In the genomic region with DNA sequence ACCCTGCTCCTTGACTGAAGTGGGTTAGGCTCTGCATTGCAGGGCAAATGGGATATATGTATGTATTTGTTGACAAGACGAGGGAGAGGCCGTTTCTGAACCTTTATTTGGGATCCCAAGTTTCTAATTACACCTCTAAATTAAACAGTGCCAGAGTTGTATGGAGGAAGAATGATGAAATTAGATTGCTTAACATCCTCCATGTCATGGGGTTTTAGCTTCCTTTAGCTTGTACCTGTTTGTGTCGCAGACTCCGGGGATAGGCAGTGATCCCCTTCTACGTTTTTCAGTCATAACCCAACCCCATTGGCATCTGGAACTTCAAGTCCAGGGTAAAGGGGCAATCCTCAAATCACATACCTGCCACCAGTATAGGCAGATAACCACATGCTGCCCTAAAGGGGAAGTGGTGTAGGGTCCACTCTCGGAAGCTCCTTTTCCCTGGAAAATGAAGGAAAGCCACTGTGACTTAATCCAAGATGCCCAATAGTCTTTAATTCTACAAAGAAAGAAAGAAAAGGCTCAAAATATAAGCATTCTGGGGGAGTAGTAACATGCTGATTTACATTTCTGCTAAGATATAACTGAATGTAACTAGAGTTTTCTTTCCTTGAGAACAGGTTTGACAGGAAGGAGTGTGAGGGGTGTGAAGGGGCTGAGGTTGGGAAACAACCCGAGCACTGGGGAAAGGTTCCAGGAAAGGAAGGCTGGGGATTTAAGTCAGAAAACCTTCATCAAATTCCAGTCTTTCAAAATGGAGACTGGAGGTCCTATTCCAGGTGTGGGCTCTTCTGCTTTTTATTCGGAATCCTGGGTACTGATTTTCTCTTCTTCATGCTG, we compare ENCODE assay signal across 15 cellular contexts.
DNase-seq lines count a peak whose midpoint lies in the region; ATAC-seq, FAIRE-seq and TF ChIP-seq lines count a peak whose summit lies in the region.
"Had no signal": no experiment of that assay in that cellular context is flagged by ENCODE, and none has a peak within 500 bp of the region (broad histone marks: within the 10 kb centered on the region; RNA-seq: fewer than 3 reads in every experiment).

No MANE protein-coding gene starts in this region.

- no peak for FAIRE-seq in kidney (lab: Jason Lieb, UNC)
- FAIRE-seq: endometrium, GM19239 had no signal

- CTCF ChIA-PET in Calu3 (lab: Charles Lee), result interaction anchor here (1.0 to 1.3 kb wide), 7 partner anchors 8 to 340 kb away, joined by 3 to 7 read pairs (median 4); no protein-coding TSS in a partner anchor

- no peak for TF ChIP-seq EP300 in sigmoid colon (IDR thresholded peaks at IDR 0.05)

- H3K4me3 Mint-ChIP-seq in Calu3 (ENCODE audit: low read depth, unreplicated experiment), result peak overlapping the region; percentile 54

- DNase-seq in Calu3 (peak; percentile 32), amniotic epithelial cell (ENCODE audit: low read depth) (peak; percentile 39), fibroblast of pulmonary artery (ENCODE audit: low read depth) (peak; percentile 50), sigmoid colon (no peak), kidney (no peak), GM13977 (ENCODE audit: low spot score) (no peak)
- DNase-seq: activated CD4-positive, alpha-beta T cell treated with anti-CD3 and anti-CD28 coated beads for 4 hours; MV-4-11; T-helper 1 cell had no signal

- peaks cover 73% of the 10 kb centered on the region for H3K4me1 Mint-ChIP-seq in Calu3 (ENCODE audit: low read depth, unreplicated experiment)

- H3K36me3 ChIP-seq in sigmoid colon (peaks cover 0 to 25% (median 6%) of the 10 kb centered on the region in 4 donors), kidney (ENCODE audit: control insufficient read depth in 1 of 2, insufficient read depth in 2 of 2, low read length in 2 of 2) (peaks cover 6 to 20% of the 10 kb centered on the region in 2 donors)
- H3K36me3 ChIP-seq: BE2C, prostate gland had no signal

- H3K27me3 ChIP-seq in sigmoid colon, result no peaks in the 10 kb centered on the region
- H3K27me3 ChIP-seq: BE2C had no signal

- H3K4me3 ChIP-seq in fibroblast of pulmonary artery (replicated peaks; ENCODE audit: low read depth, low read length), result no peak overlapping the region
- H3K4me3 ChIP-seq in sigmoid colon, result no peak overlapping the region
- H3K4me3 ChIP-seq in kidney (ENCODE audit: low read length in 2 of 2), result no peak overlapping the region
- H3K4me3 ChIP-seq: prostate gland had no signal

- H3K4me1 ChIP-seq in sigmoid colon, result peaks cover 0 to 61% (median 38%) of the 10 kb centered on the region in 4 donors
- H3K4me1 ChIP-seq in kidney (ENCODE audit: control insufficient read depth in 1 of 2, insufficient read depth in 1 of 2, low read depth in 1 of 2, low read length in 2 of 2), result peaks cover 7 to 12% of the 10 kb centered on the region in 2 donors

- H3K9me3 ChIP-seq in sigmoid colon (no peaks in the 10 kb centered on the region), kidney (ENCODE audit: control insufficient read depth in 1 of 2, low read length in 2 of 2) (no peaks in the 10 kb centered on the region)
- H3K9me3 ChIP-seq: BE2C, prostate gland had no signal

- no peak overlapping the region for H3K9ac ChIP-seq in kidney (ENCODE audit: low read length in 2 of 2)

- peak overlapping the region; percentile 97 for H3K27ac Mint-ChIP-seq in Calu3 (ENCODE audit: unreplicated experiment)

- no TSS peak for BruUV-seq in Calu3 (replicated peaks; lab: Mats Ljungman, UMichigan)

- no peaks in the 10 kb centered on the region for H3K27me3 Mint-ChIP-seq in Calu3 (ENCODE audit: unreplicated experiment)

- H3K27ac ChIP-seq in sigmoid colon (peak overlapping the region in 3 of 4 donors; percentile 25 to 41 (median 29)), kidney (ENCODE audit: low read depth in 2 of 2, low read length in 2 of 2) (no peak overlapping the region)

- 78 to 80% methylated on average over 8 of the region's 8 CpGs for WGBS in sigmoid colon, 2 donors

- peaks cover 18% of the 10 kb centered on the region for H3K36me3 Mint-ChIP-seq in Calu3 (ENCODE audit: insufficient read depth, unreplicated experiment)

- TF ChIP-seq POLR2A in sigmoid colon (IDR thresholded peaks at IDR 0.05), result no peak

- H3K9me3 Mint-ChIP-seq in Calu3 (ENCODE audit: low read depth, unreplicated experiment), result no peaks in the 10 kb centered on the region

- in situ Hi-C loops in GM13977 (cut with MboI; ENCODE audit: low pct_unique_long_range_greater_than_20kb, low sequenced_read_pairs, unreplicated experiment), result no loop called here

- intact Hi-C loops in Calu3 (cut with micrococcal nuclease; ENCODE audit: unreplicated experiment) (loop anchor here (5.0 kb wide), 2 partner anchors 75 to 195 kb away; a partner anchor contains a TSS), sigmoid colon (cut with DNase I) (no loop called here), kidney (cut with DNase I) (no loop called here)

- ATAC-seq in GM21390 (IDR thresholded peaks at IDR 0.05; ENCODE audit: unreplicated experiment) (no peak), GM21423 (IDR thresholded peaks at IDR 0.05; ENCODE audit: unreplicated experiment) (no peak)

- TF ChIP-seq CTCF in Calu3 (IDR thresholded peaks at IDR 0.05; ENCODE audit: unreplicated experiment) (no peak), fibroblast of pulmonary artery (IDR thresholded peaks at IDR 0.05; ENCODE audit: low read length, missing control alignments) (no peak), sigmoid colon (IDR thresholded peaks at IDR 0.05) (no peak), kidney (IDR thresholded peaks at IDR 0.05; ENCODE audit: borderline replicate concordance, extremely low read depth, insufficient read depth) (no peak), GM13977 (IDR thresholded peaks at IDR 0.05; ENCODE audit: extremely low read depth, insufficient read depth, missing control alignments) (no peak)

Comparison
In these comparisons a context has a peak if more than half of its experiments do, and no peak if none do; other contexts are left out.
1. DNase-seq: peak in Calu3 (single experiment), amniotic epithelial cell (single experiment) and fibroblast of pulmonary artery (single experiment); none in sigmoid colon (single experiment), kidney (single experiment) and GM13977 (single experiment).
2. H3K27ac ChIP-seq: peak in sigmoid colon (3 of 4); none in kidney (0 of 2).